17 cellular contexts compared by ENCODE assay signal in genomic region chr12:86249856-86250255, GRCh38. TPM values are rescaled to one million over a fixed set of nuclear protein-coding genes. Genes with fewer than 3 reads are reported as not detected.
DNase-seq lines count a peak whose midpoint lies in the region; ATAC-seq and TF ChIP-seq lines count a peak whose summit lies in the region.
"Had no signal": no experiment of that assay in that cellular context is flagged by ENCODE, and none has a peak within 500 bp of the region (broad histone marks: within the 10 kb centered on the region; RNA-seq: fewer than 3 reads in every experiment).

No MANE protein-coding gene starts in this region.

- H3K36me3 Mint-ChIP-seq in nephron (ENCODE audit: low read depth) (no peaks in the 10 kb centered on the region), endothelial cell (ENCODE audit: low read depth, unreplicated experiment) (no peaks in the 10 kb centered on the region)
- H3K36me3 Mint-ChIP-seq: CD4-positive, alpha-beta memory T cell had no signal

- H3K4me3 Mint-ChIP-seq in nephron, result no peak overlapping the region
- no peak overlapping the region for H3K4me3 Mint-ChIP-seq in endothelial cell (ENCODE audit: unreplicated experiment)
- H3K4me3 Mint-ChIP-seq: activated T-helper 1 cell treated with anti-CD3 and anti-CD28 coated beads, Interleukin-12 subunit alpha, Interleukin-12 subunit beta, Interleukin-2, Interleukin-4 antibody, amounts not matched to agents 30 ng/mL and 10 ng/mL and 1 ng/mL, durations not matched to agents 14 hours and 24 hours and 36 hours; CD4-positive, alpha-beta memory T cell; endodermal cell; GM23338 had no signal

- H3K27ac Mint-ChIP-seq in nephron, result peak overlapping the region in 2 of 3 experiments; percentile 19 to 26
- H3K27ac Mint-ChIP-seq in endothelial cell (ENCODE audit: unreplicated experiment), result no peak overlapping the region
- H3K27ac Mint-ChIP-seq: activated T-helper 1 cell treated with anti-CD3 and anti-CD28 coated beads, Interleukin-12 subunit alpha, Interleukin-12 subunit beta, Interleukin-2, Interleukin-4 antibody, amounts not matched to agents 30 ng/mL and 10 ng/mL and 1 ng/mL, durations not matched to agents 14 hours and 24 hours and 36 hours; CD4-positive, alpha-beta memory T cell; endodermal cell; GM23338 had no signal

- H3K27me3 Mint-ChIP-seq in nephron (ENCODE audit: low read depth), result no peaks in the 10 kb centered on the region
- H3K27me3 Mint-ChIP-seq in endothelial cell (ENCODE audit: unreplicated experiment), result peaks cover 2% of the 10 kb centered on the region
- H3K27me3 Mint-ChIP-seq: CD4-positive, alpha-beta memory T cell had no signal

- no peaks in the 10 kb centered on the region for H3K27me3 ChIP-seq in brain microvascular endothelial cell (replicated peaks)
- H3K27me3 ChIP-seq: body of pancreas had no signal

- TF ChIP-seq CTCF in brain microvascular endothelial cell (IDR thresholded peaks at IDR 0.05; ENCODE audit: low read depth, low read length, missing control alignments) (no peak), nephron (IDR thresholded peaks at IDR 0.05; ENCODE audit: unreplicated experiment in 3 of 3) (no peak), endothelial cell (IDR thresholded peaks at IDR 0.05; ENCODE audit: unreplicated experiment) (no peak)

- no peaks in the 10 kb centered on the region for H3K36me3 ChIP-seq in brain microvascular endothelial cell (replicated peaks)

- no peaks in the 10 kb centered on the region for H3K4me1 Mint-ChIP-seq in nephron
- H3K4me1 Mint-ChIP-seq in endothelial cell (ENCODE audit: unreplicated experiment), result peaks cover 14% of the 10 kb centered on the region
- H3K4me1 Mint-ChIP-seq: CD4-positive, alpha-beta memory T cell had no signal

- H3K27ac ChIP-seq in brain microvascular endothelial cell, result no peak overlapping the region
- H3K27ac ChIP-seq: body of pancreas had no signal

- ATAC-seq in GM18520 (IDR thresholded peaks at IDR 0.05; ENCODE audit: unreplicated experiment) (peak; percentile 49), HG03342 (IDR thresholded peaks at IDR 0.05; ENCODE audit: unreplicated experiment) (peak; percentile 52), HG02938 (IDR thresholded peaks at IDR 0.05; ENCODE audit: unreplicated experiment) (no peak), HG03139 (IDR thresholded peaks at IDR 0.05; ENCODE audit: unreplicated experiment) (no peak)
- ATAC-seq: body of pancreas, GM23338, mucosa of descending colon had no signal

- H3K9me3 Mint-ChIP-seq in nephron, result no peaks in the 10 kb centered on the region
- no peaks in the 10 kb centered on the region for H3K9me3 Mint-ChIP-seq in endothelial cell (ENCODE audit: unreplicated experiment)
- H3K9me3 Mint-ChIP-seq: activated T-helper 1 cell treated with anti-CD3 and anti-CD28 coated beads, Interleukin-12 subunit alpha, Interleukin-12 subunit beta, Interleukin-2, Interleukin-4 antibody, amounts not matched to agents 30 ng/mL and 10 ng/mL and 1 ng/mL, durations not matched to agents 14 hours and 24 hours and 36 hours; endodermal cell; GM23338 had no signal

- peak; percentile 78 for DNase-seq in brain microvascular endothelial cell
- DNase-seq in endothelial cell (ENCODE audit: low spot score), result no peak
- DNase-seq in activated CD4-positive, alpha-beta T cell treated with anti-CD3 and anti-CD28 coated beads for 1 hour, result no peak
- DNase-seq: activated CD4-positive, alpha-beta T cell treated with anti-CD3 and anti-CD28 coated beads for 4 hours; body of pancreas; CD4-positive, alpha-beta memory T cell; endodermal cell; KBM-7; mucosa of descending colon; NCI-H1930 had no signal

- in situ Hi-C loops in brain microvascular endothelial cell (cut with HindIII; ENCODE audit: low pct_ligation_motif_present, low sequenced_read_pairs), result no loop called here

- H3K4me3 ChIP-seq in brain microvascular endothelial cell (ENCODE audit: low read depth, low read length), result no peak overlapping the region
- H3K4me3 ChIP-seq: body of pancreas, GM23338, mucosa of descending colon had no signal

RNA-seq across cellular contexts. Expression of gene MGAT4C, which starts 6.3 kb away (rescaled TPM):
- total RNA-seq in endothelial cell (ENCODE audit: unreplicated experiment), result 1.1 TPM
- total RNA-seq: CD4-positive, alpha-beta memory T cell had no signal

Comparison
In these comparisons a context has a peak if more than half of its experiments do, and no peak if none do; other contexts are left out.
1. ATAC-seq: peak in GM18520 (single experiment) and HG03342 (single experiment); none in HG02938 (single experiment) and HG03139 (single experiment).